Comparison of ENCODE assay signal across 16 cellular contexts in genomic region chr5:138784590-138784989, GRCh38. TPM values are rescaled to one million over a fixed set of nuclear protein-coding genes. Genes with fewer than 3 reads are reported as not detected.
A peak's percentile ranks its signal among the peaks of the same experiment; 100 is the strongest.
DNase-seq lines count a peak whose midpoint lies in the region; ATAC-seq, FAIRE-seq and TF ChIP-seq lines count a peak whose summit lies in the region.
"Had no signal": no experiment of that assay in that cellular context is flagged by ENCODE, and none has a peak within 500 bp of the region (broad histone marks: within the 10 kb centered on the region; RNA-seq: fewer than 3 reads in every experiment).

No MANE protein-coding gene starts in this region.

- H3K36me3 Mint-ChIP-seq in GM23338 (ENCODE audit: low read depth) = peaks cover 56% of the 10 kb centered on the region

- TF ChIP-seq CTCF in GM23338 (conservative IDR thresholded peaks at IDR 0.05; ENCODE audit: low read depth in 2 of 2) (no peak), pancreas (IDR thresholded peaks at IDR 0.05) (no peak)

- H3K4me2 ChIP-seq in GM23338 = no peak overlapping the region

- H3K9me3 ChIP-seq in pancreas = no peaks in the 10 kb centered on the region

- ATAC-seq in GM23338 (no peak), pancreas (no peak), GM21723 (IDR thresholded peaks at IDR 0.05; ENCODE audit: unreplicated experiment) (no peak)
- ATAC-seq: HCT116 had no signal

- FAIRE-seq in pancreas (lab: Jason Lieb, UNC) = no peak

- no peak overlapping the region for H3K27ac Mint-ChIP-seq in GM23338
- H3K27ac Mint-ChIP-seq: B cell; CD4-positive, alpha-beta memory T cell had no signal

- no peaks in the 10 kb centered on the region for H3K9me2 ChIP-seq in GM23338 (ENCODE audit: insufficient read depth)

- no peak overlapping the region for H3K4me3 Mint-ChIP-seq in GM23338
- H3K4me3 Mint-ChIP-seq: B cell; CD4-positive, alpha-beta memory T cell had no signal

- H3K4me1 ChIP-seq in GM23338 (ENCODE audit: insufficient read depth) (no peaks in the 10 kb centered on the region), pancreas (peaks cover 0 to 2% (median 0%) of the 10 kb centered on the region in 3 donors)

- DNase-seq in AG08396 (ENCODE audit: low spot score) = peak; percentile 31
- peak; percentile 21 for DNase-seq in GM23338 (ENCODE audit: low spot score)
- DNase-seq in amniotic epithelial cell (ENCODE audit: low read depth) = peak; percentile 45
- DNase-seq in fibroblast of gingiva (ENCODE audit: low read depth) = peak; percentile 24
- no peak for DNase-seq in pancreas
- DNase-seq in NCI-H524 (lab: John Stamatoyannopoulos, UW) = no peak
- DNase-seq in activated CD8-positive, alpha-beta memory T cell treated with anti-CD3 and anti-CD28 coated beads, Interleukin-2, amount 50 U/mL, for 4 hours = no peak
- DNase-seq: CD4-positive, alpha-beta memory T cell; DMS79 treated with DMSO at 0.1 percent for 48 hours; MV-4-11; NCI-H1436; NCI-H2081; NCI-H526 had no signal

- no peaks in the 10 kb centered on the region for H3F3A ChIP-seq in GM23338 (replicated peaks; ENCODE audit: low read depth)

- peaks cover 11% of the 10 kb centered on the region; the same call in 1 of the 2 replicates for H3K36me3 ChIP-seq in GM23338 (ENCODE audit: insufficient read depth)
- H3K36me3 ChIP-seq in pancreas = peaks cover 0 to 9% (median 0%) of the 10 kb centered on the region in 3 donors

- H3K79me2 ChIP-seq in GM23338 (replicated peaks; ENCODE audit: insufficient read depth) = peaks cover 81% of the 10 kb centered on the region

- H3K9me3 Mint-ChIP-seq in GM23338 = no peaks in the 10 kb centered on the region
- H3K9me3 Mint-ChIP-seq: CD4-positive, alpha-beta memory T cell had no signal

- intact Hi-C loops in pancreas (cut with DNase I) = no loop called here

- H3K27ac ChIP-seq in GM23338 (ENCODE audit: low read depth) (0 out of 2 replicates have a peak overlapping the region, but pooled peaks have one; percentile 53), pancreas (no peak overlapping the region)

- H3K4me1 Mint-ChIP-seq in GM23338 = peaks cover 8% of the 10 kb centered on the region

- 100% methylated on average over 1 of the region's 1 CpG for WGBS in pancreas, 2 donors

- H3K27me3 ChIP-seq in GM23338 (ENCODE audit: insufficient read depth) = no peaks in the 10 kb centered on the region
- no peaks in the 10 kb centered on the region for H3K27me3 ChIP-seq in pancreas

- peaks cover 27% of the 10 kb centered on the region for H4K20me1 ChIP-seq in GM23338 (replicated peaks; ENCODE audit: insufficient read depth)

- H3K4me3 ChIP-seq in GM23338 (no peak overlapping the region), pancreas (no peak overlapping the region)

- no peaks in the 10 kb centered on the region for H3K27me3 Mint-ChIP-seq in GM23338 (ENCODE audit: insufficient read depth, low read depth, poor library complexity)
- H3K27me3 Mint-ChIP-seq: B cell had no signal

- H2AFZ ChIP-seq in GM23338 = no peak overlapping the region

TF ChIP-seq in GM23338, 12 proteins besides CTCF, POLR2A, EP300 and RAD21:
- TF ChIP-seq STAT1 (IDR thresholded peaks at IDR 0.05; ENCODE audit: unreplicated experiment) (no peak), ZNF114 (CRISPR knock-in tag; IDR thresholded peaks at IDR 0.05) (no peak)

RNA-seq across cellular contexts. Expression of gene CTNNA1, which starts 31.4 kb away (rescaled TPM):
- 292 and 348 TPM in 2 replicates for total RNA-seq in GM23338 (2014; rRNA removed; shearing (Covaris generic))
- polyA plus RNA-seq in GM23338 (2016; fragmentation: Nextera tagmentation; extraction: Ambion mirVana) = 111 and 116 TPM in 2 replicates
- total RNA-seq in pancreas = 100 to 1,000 TPM; 105 to 193 (median 115) TPM
- polyA plus RNA-seq in pancreas = 10 to 100 TPM; 53.9 to 65.0 TPM

Comparison
In these comparisons a context has a peak if more than half of its experiments do, and no peak if none do; other contexts are left out.
1. DNase-seq: peak in AG08396 (single experiment), GM23338 (single experiment), amniotic epithelial cell (single experiment) and fibroblast of gingiva (single experiment); none in pancreas (0 of 6), NCI-H524 (0 of 2) and activated CD8-positive, alpha-beta memory T cell treated with anti-CD3 and anti-CD28 coated beads, Interleukin-2, amount 50 U/mL, for 4 hours (single experiment).